In the genomic region with DNA sequence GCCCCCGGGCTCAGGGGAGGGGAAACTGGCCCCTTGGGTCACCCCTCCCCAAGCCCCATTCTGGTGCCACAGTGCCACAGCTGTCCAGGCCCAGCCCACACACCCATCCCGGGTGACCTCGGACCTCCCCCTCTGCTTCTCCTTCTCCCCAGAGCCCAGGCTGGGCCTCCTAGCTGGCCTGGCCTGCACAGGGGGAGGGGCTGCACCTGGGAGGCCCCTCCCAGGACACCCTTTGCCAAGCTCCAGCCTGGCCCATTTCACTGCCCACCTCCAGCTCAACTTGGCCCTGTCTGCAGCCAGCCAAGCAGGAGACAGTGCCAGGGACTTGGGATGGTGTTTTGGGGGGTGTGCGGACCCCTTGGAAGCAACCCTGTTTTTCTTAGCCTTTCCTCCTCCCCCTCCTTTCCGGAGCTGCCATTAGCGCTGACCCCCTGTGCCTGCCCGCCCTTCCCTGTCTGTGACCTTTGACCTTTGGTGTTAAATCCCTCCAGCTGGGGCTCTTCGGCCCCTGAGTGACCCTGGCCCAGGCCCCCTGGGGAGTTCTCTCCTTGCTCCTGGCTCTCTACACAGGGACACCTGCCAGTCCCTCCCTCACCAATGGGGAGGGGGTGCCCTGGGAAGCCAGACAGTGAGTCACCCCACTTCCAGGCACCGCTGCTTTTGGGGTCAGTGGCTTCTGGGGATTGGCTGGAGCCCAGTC, we compare ENCODE assay signal across 9 cellular contexts. TPM values are rescaled to one million over a fixed set of nuclear protein-coding genes. Genes with fewer than 3 reads are reported as not detected.
A peak's percentile ranks its signal among the peaks of the same experiment; 100 is the strongest.
DNase-seq lines count a peak whose midpoint lies in the region; ATAC-seq and TF ChIP-seq lines count a peak whose summit lies in the region.
"Had no signal": no experiment of that assay in that cellular context is flagged by ENCODE, and none has a peak within 500 bp of the region (broad histone marks: within the 10 kb centered on the region; RNA-seq: fewer than 3 reads in every experiment).

No MANE protein-coding gene starts in this region.

- peaks cover 16% of the 10 kb centered on the region for H3K4me1 Mint-ChIP-seq in GM23338
- peaks cover 30% of the 10 kb centered on the region for H3K4me1 Mint-ChIP-seq in WTC11

- H3K79me2 ChIP-seq in GM23338 (replicated peaks; ENCODE audit: insufficient read depth) = peaks cover 49% of the 10 kb centered on the region

- peaks cover 16% of the 10 kb centered on the region; the same call in 1 of the 2 replicates for H4K20me1 ChIP-seq in GM23338 (replicated peaks; ENCODE audit: insufficient read depth)

- no peaks in the 10 kb centered on the region for H3K9me3 ChIP-seq in gastrocnemius medialis

- H3K9me2 ChIP-seq in GM23338 (ENCODE audit: insufficient read depth) = no peaks in the 10 kb centered on the region

- CTCF ChIA-PET in WTC11 (lab: Charles Lee) = interaction anchor here (0.6 to 6.1 kb wide), 9 partner anchors 9 to 73 kb away, joined by 3 to 56 read pairs (median 7); no protein-coding TSS in a partner anchor

- H3K27ac ChIP-seq in GM23338 (ENCODE audit: low read depth) (0 out of 2 replicates have a peak overlapping the region, but pooled peaks have one; percentile 26), gastrocnemius medialis (peak overlapping the region; percentile 65 to 79 (median 74)), foreskin keratinocyte (no peak overlapping the region)

- no peaks in the 10 kb centered on the region for H3K36me3 ChIP-seq in GM23338 (ENCODE audit: insufficient read depth)
- no peaks in the 10 kb centered on the region for H3K36me3 ChIP-seq in gastrocnemius medialis

- no peak for TF ChIP-seq POLR2A in gastrocnemius medialis (IDR thresholded peaks at IDR 0.05)

- H3K4me1 ChIP-seq in GM23338 (ENCODE audit: insufficient read depth) (peaks cover 32% of the 10 kb centered on the region), gastrocnemius medialis (peaks cover 14 to 55% of the 10 kb centered on the region in 2 donors), foreskin keratinocyte (peaks cover 21% of the 10 kb centered on the region)

- H3K4me3 ChIP-seq in GM23338 (peak overlapping the region; percentile 84; the same call in 1 of the 2 replicates), gastrocnemius medialis (peak overlapping the region; percentile 55 to 65 (median 60))

- H3K36me3 Mint-ChIP-seq in GM23338 (ENCODE audit: low read depth) = no peaks in the 10 kb centered on the region; the same call in 2 of the 3 replicates
- no peaks in the 10 kb centered on the region for H3K36me3 Mint-ChIP-seq in WTC11

- H3F3A ChIP-seq in GM23338 (replicated peaks; ENCODE audit: low read depth) = peaks cover 14% of the 10 kb centered on the region

- H3K27me3 ChIP-seq in GM23338 (ENCODE audit: insufficient read depth) = peaks cover 19% of the 10 kb centered on the region
- peaks cover 14 to 31% (median 27%) of the 10 kb centered on the region in 3 donors for H3K27me3 ChIP-seq in gastrocnemius medialis
- H3K27me3 ChIP-seq in foreskin keratinocyte = no peaks in the 10 kb centered on the region

- H3K4me3 Mint-ChIP-seq in GM23338 (peak overlapping the region; percentile 71), WTC11 (peak overlapping the region; percentile 70)

- H3K4me2 ChIP-seq in GM23338 = peak overlapping the region; percentile 96; the same call in 1 of the 2 replicates

- H2AFZ ChIP-seq in GM23338 = no peak overlapping the region

- TF ChIP-seq CTCF in GM23338 (conservative IDR thresholded peaks at IDR 0.05; ENCODE audit: low read depth in 2 of 2) = no peak
- TF ChIP-seq CTCF in WTC11 (IDR thresholded peaks at IDR 0.05) = no peak
- TF ChIP-seq CTCF in gastrocnemius medialis (IDR thresholded peaks at IDR 0.05 in 4 of 5, conservative IDR thresholded peaks at IDR 0.05 in 1 of 5) = no peak
- TF ChIP-seq CTCF in foreskin keratinocyte (conservative IDR thresholded peaks at IDR 0.05) = no peak

- H3K27ac Mint-ChIP-seq in GM23338 = no peak overlapping the region
- no peak overlapping the region; the same call in 1 of the 2 replicates for H3K27ac Mint-ChIP-seq in WTC11

- ATAC-seq in GM23338 (no peak), WTC11 (no peak), left ventricle myocardium superior (peak; percentile 2), gastrocnemius medialis (no peak), foreskin keratinocyte (no peak)

- intact Hi-C loops in left ventricle myocardium superior (cut with micrococcal nuclease) (no loop called here), gastrocnemius medialis (cut with DNase I; ENCODE audit: low total_unique reads) (no loop called here)

- in situ Hi-C loops in gastrocnemius medialis (cut with MboI; ENCODE audit: low sequenced_read_pairs in 4 of 4) = no loop called here

- POLR2A ChIA-PET in WTC11 (lab: Charles Lee) = interaction anchor here (3.0 kb wide), 1 partner anchor 10 kb away, joined by 14 read pairs; no protein-coding TSS in a partner anchor

- DNase-seq in GM23338 (ENCODE audit: low spot score) (peak; percentile 17), WTC11 (ENCODE audit: low spot score) (no peak), left ventricle myocardium superior (no peak), gastrocnemius medialis (no peak), NCI-H345 treated with DMSO at 0.1 percent for 48 hours (lab: John Stamatoyannopoulos, UW; ENCODE audit: unreplicated experiment) (no peak), foreskin keratinocyte (no peak)
- DNase-seq in activated naive CD4-positive, alpha-beta T cell treated with Interleukin-2 at 50 U/mL for 16 hours = no peak
- DNase-seq in activated CD4-positive, CD25-positive, alpha-beta regulatory T cell treated with anti-CD3 and anti-CD28 coated beads, Interleukin-2, amount 50 U/mL, for 72 hours = no peak
- DNase-seq: activated gamma-delta T cell treated with Interleukin-2 at 50 U/mL for 16 hours had no signal

- H3K27me3 Mint-ChIP-seq in GM23338 (ENCODE audit: insufficient read depth, low read depth, poor library complexity) (peaks cover 19% of the 10 kb centered on the region), WTC11 (ENCODE audit: low read depth) (peaks cover 13% of the 10 kb centered on the region)

- H3K9me3 Mint-ChIP-seq in GM23338 = peaks cover 3% of the 10 kb centered on the region; the same call in 1 of the 3 replicates
- no peaks in the 10 kb centered on the region for H3K9me3 Mint-ChIP-seq in WTC11

TF ChIP-seq in GM23338, 12 proteins besides CTCF, POLR2A, EP300 and RAD21 (continues in another document):
- TF ChIP-seq EZH2 (IDR thresholded peaks at IDR 0.05; ENCODE audit: low read depth, unreplicated experiment) (no peak), POLR2AphosphoS5 (IDR thresholded peaks at IDR 0.05; ENCODE audit: low read depth) (no peak), NANOG (IDR thresholded peaks at IDR 0.05; ENCODE audit: borderline replicate concordance) (no peak)
- TF ChIP-seq, protein P1, sequence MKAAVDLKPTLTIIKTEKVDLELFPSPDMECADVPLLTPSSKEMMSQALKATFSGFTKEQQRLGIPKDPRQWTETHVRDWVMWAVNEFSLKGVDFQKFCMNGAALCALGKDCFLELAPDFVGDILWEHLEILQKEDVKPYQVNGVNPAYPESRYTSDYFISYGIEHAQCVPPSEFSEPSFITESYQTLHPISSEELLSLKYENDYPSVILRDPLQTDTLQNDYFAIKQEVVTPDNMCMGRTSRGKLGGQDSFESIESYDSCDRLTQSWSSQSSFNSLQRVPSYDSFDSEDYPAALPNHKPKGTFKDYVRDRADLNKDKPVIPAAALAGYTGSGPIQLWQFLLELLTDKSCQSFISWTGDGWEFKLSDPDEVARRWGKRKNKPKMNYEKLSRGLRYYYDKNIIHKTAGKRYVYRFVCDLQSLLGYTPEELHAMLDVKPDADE (IDR thresholded peaks at IDR 0.05) = no peak

TF ChIP-seq in WTC11, 78 proteins besides CTCF, POLR2A, EP300 and RAD21 (continues in another document):
- TF ChIP-seq RELA (CRISPR knock-in tag; IDR thresholded peaks at IDR 0.05; ENCODE audit: borderline replicate concordance) (no peak), GRHL2 (CRISPR knock-in tag; IDR thresholded peaks at IDR 0.05; ENCODE audit: insufficient replicate concordance, severe bottlenecking) (no peak), HMGA2 (CRISPR knock-in tag; IDR thresholded peaks at IDR 0.05) (no peak), SOX15 (CRISPR knock-in tag; IDR thresholded peaks at IDR 0.05) (no peak)

RNA-seq across cellular contexts. Expression of a gene that starts 1.8 kb away (rescaled TPM):
- 9.0 and 10.2 TPM in 2 replicates for total RNA-seq in GM23338 (2014; rRNA removed; shearing (Covaris generic))
- 8.2 and 8.8 TPM in 2 replicates for polyA plus RNA-seq in GM23338 (2016; fragmentation: Nextera tagmentation; extraction: Ambion mirVana)
- total RNA-seq in WTC11 (2021) = 19.5 to 23.0 TPM (median 20.1 TPM) in 3 replicates
- 16.6 TPM for total RNA-seq in left ventricle myocardium superior
- under 1 TPM in 3 of 4 donors, not detected in 1; 0.81 to 0.95 (median 0.95) TPM for total RNA-seq in gastrocnemius medialis
- 5.0 and 5.3 TPM in 2 replicates for total RNA-seq in foreskin keratinocyte
- polyA plus RNA-seq in foreskin keratinocyte = 9.5 TPM in 2 replicates

RNA-seq across cellular contexts. Expression of a gene that starts 33.5 kb away (rescaled TPM):
- 84.1 and 113 TPM in 2 replicates for total RNA-seq in GM23338 (2014; rRNA removed; shearing (Covaris generic))
- 283 and 331 TPM in 2 replicates for polyA plus RNA-seq in GM23338 (2016; fragmentation: Nextera tagmentation; extraction: Ambion mirVana)
- total RNA-seq in WTC11 (2021) = 87.2 to 93.7 TPM (median 88.9 TPM) in 3 replicates
- 70.0 TPM for total RNA-seq in left ventricle myocardium superior
- 100 to 1,000 TPM; 112 to 174 (median 132) TPM for total RNA-seq in gastrocnemius medialis
- total RNA-seq in foreskin keratinocyte = 42.8 and 49.2 TPM in 2 replicates
- 73.7 and 76.5 TPM in 2 replicates for polyA plus RNA-seq in foreskin keratinocyte

RNA-seq across cellular contexts. Expression of a gene that starts 44.8 kb away (rescaled TPM):
- 19.3 and 20.7 TPM in 2 replicates for total RNA-seq in GM23338 (2014; rRNA removed; shearing (Covaris generic))
- 8.6 and 9.6 TPM in 2 replicates for polyA plus RNA-seq in GM23338 (2016; fragmentation: Nextera tagmentation; extraction: Ambion mirVana)
- 31.9 to 36.5 TPM (median 34.2 TPM) in 3 replicates for total RNA-seq in WTC11 (2021)
- total RNA-seq in left ventricle myocardium superior = 4.7 TPM
- total RNA-seq in gastrocnemius medialis = 1 to 10 TPM; 3.2 to 5.0 (median 4.1) TPM
- total RNA-seq in foreskin keratinocyte = 13.7 and 19.7 TPM in 2 replicates
- 11.9 and 15.1 TPM in 2 replicates for polyA plus RNA-seq in foreskin keratinocyte

RNA-seq across cellular contexts. Expression of a gene that starts 54.0 kb away (rescaled TPM):
- 15.5 and 16.9 TPM in 2 replicates for total RNA-seq in GM23338 (2014; rRNA removed; shearing (Covaris generic))
- polyA plus RNA-seq in GM23338 (2016; fragmentation: Nextera tagmentation; extraction: Ambion mirVana) (7.1 and 8.0 TPM in 2 replicates), foreskin keratinocyte (1.5 and 2.0 TPM in 2 replicates)
- total RNA-seq in WTC11 (2021) (8.0 to 9.1 TPM (median 8.3 TPM) in 3 replicates), left ventricle myocardium superior (4.3 TPM), gastrocnemius medialis (10 to 100 TPM in 1 of 4 donors, 1 to 10 TPM in 3; 2.4 to 12.8 (median 3.7) TPM), foreskin keratinocyte (1.8 and 2.3 TPM in 2 replicates)
